8 cellular contexts compared by ENCODE assay signal in the genomic region with DNA sequence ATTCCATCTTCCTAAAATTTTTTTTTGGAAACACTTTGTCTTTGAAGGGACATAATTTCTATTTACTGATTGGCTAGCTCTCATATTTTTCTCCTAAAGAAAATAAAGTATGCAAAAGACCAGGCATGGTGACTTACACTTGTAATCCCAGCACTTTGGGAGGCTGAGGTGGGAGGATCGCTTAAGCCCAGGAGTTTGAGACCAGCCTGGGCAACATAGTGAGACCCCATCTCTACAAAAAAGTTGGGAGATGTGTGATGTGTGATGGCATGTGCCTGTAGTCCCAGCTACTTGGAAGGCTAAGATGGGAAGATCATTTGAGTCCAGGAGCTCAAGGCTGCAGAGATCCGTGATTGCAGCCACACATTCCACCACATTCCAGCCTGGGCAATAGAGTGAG.
DNase-seq lines count a peak whose midpoint lies in the region; ATAC-seq and TF ChIP-seq lines count a peak whose summit lies in the region.
"Not testable (repeated sequence)": the region's sequence is repeated elsewhere in the genome, so short reads cannot be mapped to it uniquely, and the experiment has no call there.

No MANE protein-coding gene starts in this region.

- not testable (repeated sequence) for H3K27ac ChIP-seq in CD8-positive, alpha-beta memory T cell (ENCODE audit: low read depth, low read length)
- H3K27ac ChIP-seq in naive thymus-derived CD4-positive, alpha-beta T cell (ENCODE audit: low read depth, low read length): peak overlapping the region; percentile 71

- intact Hi-C loops in naive thymus-derived CD4-positive, alpha-beta T cell (cut with micrococcal nuclease): loop anchor here (2.0 to 10.0 kb wide), 8 partner anchors 102 to 1807 kb away; a partner anchor contains a TSS

- H3K36me3 Mint-ChIP-seq in CD8-positive, alpha-beta memory T cell; T-helper 1 cell treated with Interleukin-12 subunit alpha and Interleukin-12 subunit beta and Interleukin-4 antibody, amounts not matched to agents 30 μg/mL and 1 μg/mL, for 36 hours (ENCODE audit: low read depth); activated CD4-positive, alpha-beta T cell treated with anti-CD3 and anti-CD28 coated beads, Interleukin-2, amount 10 ng/mL, durations not matched to agents 7 days and 5 days (ENCODE audit: low read depth); activated T-cell treated with anti-CD3 and anti-CD28 coated beads, Interleukin-2, amount 50 U/mL, for 4 hours (ENCODE audit: insufficient read depth); activated naive CD4-positive, alpha-beta T cell treated with anti-CD3 and anti-CD28 coated beads, Interleukin-2, amount 10 ng/mL, durations not matched to agents 7 days and 5 days; activated naive CD8-positive, alpha-beta T cell treated with anti-CD3 and anti-CD28 coated beads, Interleukin-2, amount 50 U/mL, for 24 hours (ENCODE audit: low read depth); naive thymus-derived CD4-positive, alpha-beta T cell; type B pancreatic cell: not testable (repeated sequence)

- ATAC-seq in activated T-cell treated with anti-CD3 and anti-CD28 coated beads, Interleukin-2, amount 50 U/mL, for 4 hours; activated naive CD8-positive, alpha-beta T cell treated with anti-CD3 and anti-CD28 coated beads, Interleukin-2, amount 50 U/mL, for 24 hours; naive thymus-derived CD4-positive, alpha-beta T cell: not testable (repeated sequence)

- peaks cover 12 to 16% (median 16%) of the 10 kb centered on the region in 3 donors for H3K4me1 Mint-ChIP-seq in CD8-positive, alpha-beta memory T cell
- H3K4me1 Mint-ChIP-seq in T-helper 1 cell treated with Interleukin-12 subunit alpha and Interleukin-12 subunit beta and Interleukin-4 antibody, amounts not matched to agents 30 μg/mL and 1 μg/mL, for 36 hours (ENCODE audit: low read depth): peaks cover 15% of the 10 kb centered on the region
- peaks cover 27% of the 10 kb centered on the region for H3K4me1 Mint-ChIP-seq in activated CD4-positive, alpha-beta T cell treated with anti-CD3 and anti-CD28 coated beads, Interleukin-2, amount 10 ng/mL, durations not matched to agents 7 days and 5 days
- peaks cover 23% of the 10 kb centered on the region for H3K4me1 Mint-ChIP-seq in activated T-cell treated with anti-CD3 and anti-CD28 coated beads, Interleukin-2, amount 50 U/mL, for 4 hours (ENCODE audit: low read depth)
- peaks cover 29% of the 10 kb centered on the region for H3K4me1 Mint-ChIP-seq in activated naive CD4-positive, alpha-beta T cell treated with anti-CD3 and anti-CD28 coated beads, Interleukin-2, amount 10 ng/mL, durations not matched to agents 7 days and 5 days
- H3K4me1 Mint-ChIP-seq in activated naive CD8-positive, alpha-beta T cell treated with anti-CD3 and anti-CD28 coated beads, Interleukin-2, amount 50 U/mL, for 24 hours: peaks cover 16% of the 10 kb centered on the region
- H3K4me1 Mint-ChIP-seq in naive thymus-derived CD4-positive, alpha-beta T cell: peaks cover 9 to 32% (median 25%) of the 10 kb centered on the region in 7 donors
- H3K4me1 Mint-ChIP-seq in type B pancreatic cell (ENCODE audit: unreplicated experiment): peaks cover 27% of the 10 kb centered on the region

- not testable (repeated sequence) for DNase-seq in CD8-positive, alpha-beta memory T cell; activated CD4-positive, alpha-beta T cell treated with anti-CD3 and anti-CD28 coated beads, Interleukin-2, amount 10 ng/mL, durations not matched to agents 7 days and 5 days; activated T-cell treated with anti-CD3 and anti-CD28 coated beads, Interleukin-2, amount 50 U/mL, for 4 hours; activated naive CD4-positive, alpha-beta T cell treated with anti-CD3 and anti-CD28 coated beads, Interleukin-2, amount 10 ng/mL, durations not matched to agents 7 days and 5 days; activated naive CD8-positive, alpha-beta T cell treated with anti-CD3 and anti-CD28 coated beads, Interleukin-2, amount 50 U/mL, for 24 hours; naive thymus-derived CD4-positive, alpha-beta T cell; type B pancreatic cell (ENCODE audit: extremely low spot score, unreplicated experiment)

- H3K9me3 ChIP-seq in CD8-positive, alpha-beta memory T cell (ENCODE audit: low read length); naive thymus-derived CD4-positive, alpha-beta T cell (ENCODE audit: control insufficient read depth in 2 of 3, low read length in 3 of 3): not testable (repeated sequence)

- H3K27me3 ChIP-seq in CD8-positive, alpha-beta memory T cell (ENCODE audit: insufficient read depth, low read length, poor library complexity, severe bottlenecking); naive thymus-derived CD4-positive, alpha-beta T cell (ENCODE audit: control insufficient read depth in 2 of 2, insufficient read depth in 2 of 2, low read length in 2 of 2): not testable (repeated sequence)

- POLR2A ChIA-PET in CD8-positive, alpha-beta memory T cell (lab: Charles Lee); activated CD4-positive, alpha-beta T cell treated with anti-CD3 and anti-CD28 coated beads, Interleukin-2, amount 10 ng/mL, durations not matched to agents 7 days and 5 days (lab: Charles Lee): not testable (repeated sequence)
- POLR2A ChIA-PET in naive thymus-derived CD4-positive, alpha-beta T cell (lab: Charles Lee): interaction anchor here (0.8 to 2.4 kb wide), 3 partner anchors 13 to 110 kb away, joined by 3 to 8 read pairs (median 3); no protein-coding TSS in a partner anchor

- not testable (repeated sequence) for H3K4me1 ChIP-seq in CD8-positive, alpha-beta memory T cell (ENCODE audit: insufficient read depth, low read length)
- peaks cover 0 to 13% of the 10 kb centered on the region in 2 donors for H3K4me1 ChIP-seq in naive thymus-derived CD4-positive, alpha-beta T cell (ENCODE audit: control insufficient read depth in 2 of 2, insufficient read depth in 2 of 2, low read length in 2 of 2)

- not testable (repeated sequence) for TF ChIP-seq CTCF in type B pancreatic cell (conservative IDR thresholded peaks at IDR 0.05)

- not testable (repeated sequence) for H3K27me3 Mint-ChIP-seq in CD8-positive, alpha-beta memory T cell; T-helper 1 cell treated with Interleukin-12 subunit alpha and Interleukin-12 subunit beta and Interleukin-4 antibody, amounts not matched to agents 30 μg/mL and 1 μg/mL, for 36 hours (ENCODE audit: low read depth); activated CD4-positive, alpha-beta T cell treated with anti-CD3 and anti-CD28 coated beads, Interleukin-2, amount 10 ng/mL, durations not matched to agents 7 days and 5 days; activated T-cell treated with anti-CD3 and anti-CD28 coated beads, Interleukin-2, amount 50 U/mL, for 4 hours (ENCODE audit: low read depth); activated naive CD4-positive, alpha-beta T cell treated with anti-CD3 and anti-CD28 coated beads, Interleukin-2, amount 10 ng/mL, durations not matched to agents 7 days and 5 days; activated naive CD8-positive, alpha-beta T cell treated with anti-CD3 and anti-CD28 coated beads, Interleukin-2, amount 50 U/mL, for 24 hours; naive thymus-derived CD4-positive, alpha-beta T cell; type B pancreatic cell

- peak overlapping the region in 6 of 7 donors; percentile 76 to 89 (median 80) for H3K4me3 Mint-ChIP-seq in CD8-positive, alpha-beta memory T cell
- peak overlapping the region; percentile 64 for H3K4me3 Mint-ChIP-seq in T-helper 1 cell treated with Interleukin-12 subunit alpha and Interleukin-12 subunit beta and Interleukin-4 antibody, amounts not matched to agents 30 μg/mL and 1 μg/mL, for 36 hours
- peak overlapping the region; percentile 68 for H3K4me3 Mint-ChIP-seq in activated CD4-positive, alpha-beta T cell treated with anti-CD3 and anti-CD28 coated beads, Interleukin-2, amount 10 ng/mL, durations not matched to agents 7 days and 5 days
- peak overlapping the region; percentile 75 for H3K4me3 Mint-ChIP-seq in activated T-cell treated with anti-CD3 and anti-CD28 coated beads, Interleukin-2, amount 50 U/mL, for 4 hours
- peak overlapping the region; percentile 66 for H3K4me3 Mint-ChIP-seq in activated naive CD4-positive, alpha-beta T cell treated with anti-CD3 and anti-CD28 coated beads, Interleukin-2, amount 10 ng/mL, durations not matched to agents 7 days and 5 days
- peak overlapping the region; percentile 53 for H3K4me3 Mint-ChIP-seq in activated naive CD8-positive, alpha-beta T cell treated with anti-CD3 and anti-CD28 coated beads, Interleukin-2, amount 50 U/mL, for 24 hours
- H3K4me3 Mint-ChIP-seq in naive thymus-derived CD4-positive, alpha-beta T cell: peak overlapping the region; percentile 82 to 93 (median 88)
- peak overlapping the region; percentile 49 for H3K4me3 Mint-ChIP-seq in type B pancreatic cell

- H3K9me3 Mint-ChIP-seq in CD8-positive, alpha-beta memory T cell; T-helper 1 cell treated with Interleukin-12 subunit alpha and Interleukin-12 subunit beta and Interleukin-4 antibody, amounts not matched to agents 30 μg/mL and 1 μg/mL, for 36 hours; activated CD4-positive, alpha-beta T cell treated with anti-CD3 and anti-CD28 coated beads, Interleukin-2, amount 10 ng/mL, durations not matched to agents 7 days and 5 days; activated T-cell treated with anti-CD3 and anti-CD28 coated beads, Interleukin-2, amount 50 U/mL, for 4 hours; activated naive CD4-positive, alpha-beta T cell treated with anti-CD3 and anti-CD28 coated beads, Interleukin-2, amount 10 ng/mL, durations not matched to agents 7 days and 5 days; activated naive CD8-positive, alpha-beta T cell treated with anti-CD3 and anti-CD28 coated beads, Interleukin-2, amount 50 U/mL, for 24 hours; naive thymus-derived CD4-positive, alpha-beta T cell; type B pancreatic cell: not testable (repeated sequence)

- H3K27ac Mint-ChIP-seq in CD8-positive, alpha-beta memory T cell: peak overlapping the region in 3 of 8 donors; percentile 57 to 89 (median 70)
- peak overlapping the region; percentile 80 for H3K27ac Mint-ChIP-seq in T-helper 1 cell treated with Interleukin-12 subunit alpha and Interleukin-12 subunit beta and Interleukin-4 antibody, amounts not matched to agents 30 μg/mL and 1 μg/mL, for 36 hours
- H3K27ac Mint-ChIP-seq in activated CD4-positive, alpha-beta T cell treated with anti-CD3 and anti-CD28 coated beads, Interleukin-2, amount 10 ng/mL, durations not matched to agents 7 days and 5 days: peak overlapping the region; percentile 92
- H3K27ac Mint-ChIP-seq in activated naive CD4-positive, alpha-beta T cell treated with anti-CD3 and anti-CD28 coated beads, Interleukin-2, amount 10 ng/mL, durations not matched to agents 7 days and 5 days: peak overlapping the region; percentile 88
- H3K27ac Mint-ChIP-seq in activated naive CD8-positive, alpha-beta T cell treated with anti-CD3 and anti-CD28 coated beads, Interleukin-2, amount 50 U/mL, for 24 hours: peak overlapping the region; percentile 75
- H3K27ac Mint-ChIP-seq in naive thymus-derived CD4-positive, alpha-beta T cell: peak overlapping the region; percentile 89 to 99 (median 97)
- peak overlapping the region; percentile 81 for H3K27ac Mint-ChIP-seq in type B pancreatic cell

- H3K36me3 ChIP-seq in CD8-positive, alpha-beta memory T cell (ENCODE audit: insufficient read depth, low read length); naive thymus-derived CD4-positive, alpha-beta T cell (ENCODE audit: control insufficient read depth in 2 of 3, insufficient read depth in 3 of 3, low read length in 3 of 3): not testable (repeated sequence)

- CTCF ChIA-PET in CD8-positive, alpha-beta memory T cell (lab: Charles Lee); activated CD4-positive, alpha-beta T cell treated with anti-CD3 and anti-CD28 coated beads, Interleukin-2, amount 10 ng/mL, durations not matched to agents 7 days and 5 days (lab: Charles Lee); activated naive CD4-positive, alpha-beta T cell treated with anti-CD3 and anti-CD28 coated beads, Interleukin-2, amount 10 ng/mL, durations not matched to agents 7 days and 5 days (lab: Charles Lee): not testable (repeated sequence)
- CTCF ChIA-PET in naive thymus-derived CD4-positive, alpha-beta T cell (lab: Charles Lee): interaction anchor here (0.6 kb wide), 1 partner anchor 147 kb away, joined by 3 read pairs; no protein-coding TSS in a partner anchor

- not testable (repeated sequence) for H3K4me3 ChIP-seq in CD8-positive, alpha-beta memory T cell (ENCODE audit: low read length)
- peak overlapping the region; percentile 59 for H3K4me3 ChIP-seq in naive thymus-derived CD4-positive, alpha-beta T cell (ENCODE audit: low read length)
